26 cellular contexts compared by ENCODE assay signal in the genomic region with DNA sequence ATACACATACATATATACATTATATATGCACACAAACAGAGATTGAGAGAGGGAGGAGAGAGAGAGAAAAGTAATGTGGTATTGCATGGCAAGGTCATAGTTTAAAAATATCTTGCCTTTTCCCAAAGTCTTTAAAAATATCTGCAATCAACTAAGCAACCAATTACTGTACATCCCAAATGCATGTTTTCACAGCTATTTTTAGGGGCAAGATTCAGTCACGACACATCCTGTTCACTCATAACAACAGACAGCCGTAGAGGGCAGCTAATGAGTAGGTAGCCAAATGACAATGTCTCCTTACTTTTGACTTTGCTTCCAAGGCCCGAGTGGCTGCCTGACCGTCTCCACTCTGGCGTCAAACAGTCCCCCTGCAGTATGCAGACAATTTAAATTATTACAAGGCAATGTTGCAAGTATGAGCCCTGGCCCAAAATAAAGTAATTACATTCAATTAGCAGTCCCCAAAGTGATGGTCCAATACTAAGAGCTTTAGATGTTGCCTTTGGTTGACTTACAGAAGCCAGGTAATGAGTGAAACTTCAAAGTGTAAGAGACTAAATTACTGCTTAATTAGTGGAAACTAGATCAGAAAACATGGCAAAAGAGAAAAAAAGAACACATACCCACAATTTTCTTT.
"Had no signal": no experiment of that assay in that cellular context is flagged by ENCODE, and none has a peak within 500 bp of the region (broad histone marks: within the 10 kb centered on the region; RNA-seq: fewer than 3 reads in every experiment).

No MANE protein-coding gene starts in this region.

- H3K27me3 ChIP-seq: brain microvascular endothelial cell had no signal

- DNase-seq: activated B cell treated with CpG ODN at 0.5 μM for 24 hours; activated CD4-positive, alpha-beta memory T cell treated with anti-CD3 and anti-CD28 coated beads for 36 hours; activated CD4-positive, alpha-beta T cell treated with anti-CD3 and anti-CD28 coated beads for 1 hour; activated CD4-positive, alpha-beta T cell treated with anti-CD3 and anti-CD28 coated beads, Interleukin-2, amount 10 ng/mL, durations not matched to agents 24 days and 14 days; activated CD8-positive, alpha-beta memory T cell treated with anti-CD3 and anti-CD28 coated beads for 24 hours; activated gamma-delta T cell; activated naive CD4-positive, alpha-beta T cell treated with anti-CD3 and anti-CD28 coated beads for 36 hours; activated T-cell treated with anti-CD3 and anti-CD28 coated beads, Interleukin-2, amount 50 U/mL, for 48 hours; amygdala; brain microvascular endothelial cell; cerebellar nuclear complex; Karpas-422; MM.1S; NCI-H1105; NCI-H1436; NCI-H1694 treated with DMSO at 0.1 percent for 48 hours; NCI-H2171; NCI-H345; NCI-H510A; NCI-H526 treated with DMSO at 0.1 percent for 48 hours; SHP77 treated with DMSO at 0.1 percent for 48 hours; T-cell; T-helper 2 cell; T1000 had no signal

- H3K27ac ChIP-seq: brain microvascular endothelial cell, cardiac muscle cell had no signal

- H3K4me3 ChIP-seq: cardiac muscle cell, K562 had no signal

- H3K36me3 ChIP-seq: brain microvascular endothelial cell, cardiac muscle cell had no signal
